In genomic region chr1:220908757-220909156, GRCh38 we compare ENCODE assay signal across 7 cellular contexts. TPM values are rescaled to one million over a fixed set of nuclear protein-coding genes. Genes with fewer than 3 reads are reported as not detected.
DNase-seq lines count a peak whose midpoint lies in the region; ATAC-seq, FAIRE-seq and TF ChIP-seq lines count a peak whose summit lies in the region.

No MANE protein-coding gene starts in this region.

- H3K36me3 ChIP-seq in K562 (ENCODE audit: control insufficient read depth, insufficient read depth, low read length) (no peaks in the 10 kb centered on the region), osteoblast (ENCODE audit: insufficient read depth, low read length) (no peaks in the 10 kb centered on the region)

- no peaks in the 10 kb centered on the region for H3K9me1 ChIP-seq in K562 (ENCODE audit: control insufficient read depth, insufficient read depth, low read length)

- intact Hi-C loops in K562 (cut with micrococcal nuclease), result loop anchor here (1.0 to 5.0 kb wide), 2 partner anchors 74 to 295 kb away; no protein-coding TSS in a partner anchor

- no peak for TF ChIP-seq EP300 in K562 (IDR thresholded peaks at IDR 0.05; ENCODE audit: low read length)

- H4K20me1 ChIP-seq in K562 (replicated peaks; ENCODE audit: control insufficient read depth, insufficient read depth, low read length) (no peaks in the 10 kb centered on the region), osteoblast (ENCODE audit: insufficient read depth, low read length) (no peaks in the 10 kb centered on the region)

- H3K9ac ChIP-seq in K562 (ENCODE audit: insufficient read depth in 1 of 2, low read depth in 2 of 2, low read length in 2 of 2), result no peak overlapping the region

- H3K4me1 ChIP-seq in K562 (replicated peaks in 1 of 2; ENCODE audit: control insufficient read depth in 2 of 2, insufficient read depth in 2 of 2, low read length in 2 of 2) (no peaks in the 10 kb centered on the region), osteoblast (ENCODE audit: insufficient read depth, low read length) (peaks cover 13% of the 10 kb centered on the region)

- no peak for FAIRE-seq in K562 (lab: Jason Lieb, UNC)

- H3K4me3 ChIP-seq in K562, result no peak overlapping the region
- no peak overlapping the region for H3K4me3 ChIP-seq in osteoblast (ENCODE audit: insufficient read depth, low read length)

- TF ChIP-seq RAD21 in K562 (CRISPR knock-in tag; conservative IDR thresholded peaks at IDR 0.05 in 1 of 2, IDR thresholded peaks at IDR 0.05 in 1 of 2), result peak; percentile 72 to 74

- no peak overlapping the region for H3K4me2 ChIP-seq in K562 (ENCODE audit: insufficient read depth, low read length)
- H3K4me2 ChIP-seq in osteoblast (ENCODE audit: insufficient read depth, low read length), result no peak overlapping the region

- CTCF ChIA-PET in K562 (lab: Yijun Ruan, JAX; ENCODE audit: low intra/inter-chr PET ratio), result interaction anchor here (0.8 to 1.3 kb wide), 3 partner anchors 294 to 1546 kb away, joined by 3 to 4 read pairs (median 4); no protein-coding TSS in a partner anchor

- no peak overlapping the region for H3K27ac ChIP-seq in K562 (ENCODE audit: extremely low read depth, low read depth, low read length)
- no peak overlapping the region for H3K27ac ChIP-seq in osteoblast (ENCODE audit: low read depth, low read length)

- H3K27me3 ChIP-seq in K562 (ENCODE audit: control insufficient read depth in 2 of 2, insufficient read depth in 2 of 2, low read length in 2 of 2), result peaks cover 0 to 11% of the 10 kb centered on the region in 2 experiments; a peak in 2 of 5 replicates
- no peaks in the 10 kb centered on the region for H3K27me3 ChIP-seq in osteoblast (ENCODE audit: insufficient read depth, low read length)

- H2AFZ ChIP-seq in K562 (ENCODE audit: low read depth, low read length) (no peak overlapping the region), osteoblast (ENCODE audit: low read length) (no peak overlapping the region)

- 2% methylated on average over 2 of the region's 2 CpGs for WGBS in K562 (ENCODE audit: insufficient coverage, low coverage, missing lambda C conversion rate)

- DNase-seq in HT1080 (ENCODE audit: low read depth), result peak; percentile 24
- peak in 2 of 4 experiments; percentile 36 to 37 for DNase-seq in K562 (ENCODE audit: extremely low read depth in 1 of 4, low spot score in 3 of 4)
- no peak for DNase-seq in osteoblast (ENCODE audit: insufficient read length, low spot score, missing footprints)
- no peak for DNase-seq in hippocampal formation (lab: John Stamatoyannopoulos, UW)
- no peak for DNase-seq in NCI-H524 treated with DMSO at 0.1 percent for 48 hours (lab: John Stamatoyannopoulos, UW)

- TF ChIP-seq POLR2A in K562 (conservative IDR thresholded peaks at IDR 0.05), result no peak

- no peaks in the 10 kb centered on the region for H3K79me2 ChIP-seq in K562 (ENCODE audit: control insufficient read depth, insufficient read depth, low read length)
- no peaks in the 10 kb centered on the region for H3K79me2 ChIP-seq in osteoblast (ENCODE audit: insufficient read depth, low read length)

- BruUV-seq in K562 (replicated peaks; lab: Mats Ljungman, UMichigan), result no TSS peak

- H3K9me3 ChIP-seq in K562 (replicated peaks; ENCODE audit: control insufficient read depth, insufficient read depth, low read depth, low read length) (no peaks in the 10 kb centered on the region), osteoblast (ENCODE audit: low read depth, low read length) (no peaks in the 10 kb centered on the region)

- POLR2A ChIA-PET in K562 (lab: Yijun Ruan, JAX), result no interaction called here

- ATAC-seq in K562 (peak; percentile 60; the same call in 2 of the 3 replicates), GM19467 (IDR thresholded peaks at IDR 0.05; ENCODE audit: unreplicated experiment) (no peak)

- in situ Hi-C loops in K562 (cut with MboI), result no loop called here

- TF ChIP-seq CTCF in GM12872 (IDR thresholded peaks at IDR 0.05; ENCODE audit: insufficient read depth, low read depth, low read length) (peak; percentile 45; the same call in 2 of the 3 replicates), K562 (IDR thresholded peaks at IDR 0.05 in 2 of 3, conservative IDR thresholded peaks at IDR 0.05 in 1 of 3; ENCODE audit: insufficient read depth in 2 of 3, low read depth in 1 of 3, low read length in 3 of 3) (peak; percentile 38 to 63 (median 43); a peak in 4 of 6 replicates), osteoblast (IDR thresholded peaks at IDR 0.05; ENCODE audit: extremely low read depth, low read depth, low read length) (peak; percentile 66)

TF ChIP-seq in K562, 482 proteins besides CTCF, POLR2A, EP300 and RAD21:
- TF ChIP-seq GTF2F1 (IDR thresholded peaks at IDR 0.05; ENCODE audit: low read depth, low read length) (no peak), MYC (IDR thresholded peaks at IDR 0.05; ENCODE audit: low read depth, low read length) (no peak), MYC (CRISPR knock-in tag; IDR thresholded peaks at IDR 0.05; ENCODE audit: borderline replicate concordance, low read depth) (no peak), SMC3 (conservative IDR thresholded peaks at IDR 0.05; ENCODE audit: insufficient read depth, low read depth, low read length) (peak; percentile 30; the same call in 1 of the 2 replicates), DEAF1 (CRISPR knock-in tag; IDR thresholded peaks at IDR 0.05) (0 out of 2 replicates have a peak, but pooled peaks have one; percentile 24)

RNA-seq across cellular contexts. Expression of gene HLX, which starts 29.5 kb away (rescaled TPM):
- 2.9 and 3.8 TPM in 2 replicates for total RNA-seq in HT1080 (2014; rRNA removed; shearing (Covaris generic))
- 3.6 and 4.2 TPM in 2 replicates for polyA plus RNA-seq in HT1080 (2015; cell fraction: cytosol; rRNA removed)
- 5.7 and 6.3 TPM in 2 replicates for polyA plus RNA-seq in HT1080 (2015; cell fraction: nucleus; rRNA removed)
- 1.3 and 1.6 TPM in 2 replicates for total RNA-seq in K562 (2011; cell fraction: chromatin; rRNA removed; ENCODE audit: low replicate concordance)
- total RNA-seq in K562 (2011; cell fraction: nucleolus; rRNA removed), result 1.1 and 2.3 TPM in 2 replicates
- total RNA-seq in K562 (2011; cell fraction: nucleoplasm; rRNA removed), result 1.2 and 1.5 TPM in 2 replicates
- 2.2 and 2.6 TPM in 2 replicates for total RNA-seq in K562 (2014; rRNA removed)
- total RNA-seq in K562 (2014; rRNA removed; fragmentation: Illumina TruSeq; extraction: Trizol), result 0.69 and 0.70 TPM in 2 replicates
- total RNA-seq in K562 (2015; rRNA removed; fragmentation: Illumina TruSeq; extraction: Trizol), result 1.2 and 1.7 TPM in 2 replicates
- total RNA-seq in K562 (2021), result 2.3 and 3.0 TPM in 2 replicates
- polyA plus RNA-seq in K562 (2011; rRNA removed), result 0.05 and 0.21 TPM in 2 replicates
- 0.01 and 0.72 TPM in 2 replicates for polyA plus RNA-seq in K562 (2011; cell fraction: cytosol; rRNA removed)
- 0.18 and 1.6 TPM in 2 replicates for polyA plus RNA-seq in K562 (2011; cell fraction: nucleus; rRNA removed)
- 2.7 and 3.6 TPM in 2 replicates for polyA plus RNA-seq in K562 (2012)
- polyA plus RNA-seq in K562 (2014; fragmentation: Illumina TruSeq; extraction: Trizol), result 1.6 and 2.8 TPM in 2 replicates
- under 1 TPM; 0.10 TPM for polyA plus RNA-seq in K562 (2014; fragmentation: Nextera tagmentation; extraction: Ambion mirVana)
- 1.7 and 2.4 TPM in 2 replicates for polyA plus RNA-seq in K562 (2014; rRNA removed)
- 0.06 and 0.21 TPM in 2 replicates for polyA minus RNA-seq in K562 (2011; rRNA and poly(A)+ RNA removed)
- 0.67 TPM in 1 of 2 replicates, not detected in the other for polyA minus RNA-seq in K562 (2011; cell fraction: cytosol; rRNA and poly(A)+ RNA removed)
- polyA minus RNA-seq in K562 (2011; cell fraction: nucleus; rRNA and poly(A)+ RNA removed), result 0.22 and 0.54 TPM in 2 replicates
- total RNA-seq in osteoblast, result 7.4 and 9.0 TPM in 2 replicates
